Comparison of ENCODE assay signal across 30 cellular contexts in genomic region chr1:15255582-15256149, GRCh38. TPM values are rescaled to one million over a fixed set of nuclear protein-coding genes. Genes with fewer than 3 reads are reported as not detected.
"Had no signal": no experiment of that assay in that cellular context is flagged by ENCODE, and none has a peak within 500 bp of the region (broad histone marks: within the 10 kb centered on the region; RNA-seq: fewer than 3 reads in every experiment).

No MANE protein-coding gene starts in this region.

- H3K27ac ChIP-seq: adrenal gland, body of pancreas, breast epithelium, WERI-Rb-1 had no signal

- ATAC-seq: activated naive CD4-positive, alpha-beta T cell treated with anti-CD3 and anti-CD28 coated beads, Interleukin-2, amount 50 U/mL, for 72 hours; activated T-cell treated with anti-CD3 and anti-CD28 coated beads, Interleukin-2, amount 50 U/mL, for 4 hours; body of pancreas; Panc1 had no signal

- H3K9me3 ChIP-seq: adrenal gland, body of pancreas, breast epithelium had no signal

- DNase-seq: activated CD4-positive, alpha-beta memory T cell treated with anti-CD3 and anti-CD28 coated beads, Interleukin-2, amount 10 ng/mL, durations not matched to agents 7 days and 5 days; activated CD4-positive, alpha-beta T cell treated with anti-CD3 and anti-CD28 coated beads for 1 hour; activated CD4-positive, alpha-beta T cell treated with anti-CD3 and anti-CD28 coated beads for 48 hours; activated CD4-positive, CD25-positive, alpha-beta regulatory T cell; activated gamma-delta T cell treated with Interleukin-2 at 50 U/mL for 16 hours; activated naive CD4-positive, alpha-beta T cell treated with anti-CD3 and anti-CD28 coated beads for 36 hours; activated T-cell treated with anti-CD3 and anti-CD28 coated beads for 4 hours; activated T-cell treated with anti-CD3 and anti-CD28 coated beads, Interleukin-2, amount 50 U/mL, for 4 hours; body of pancreas; NCI-H1105; NCI-H1417 treated with DMSO at 0.1 percent for 48 hours; NCI-H187 treated with DMSO at 0.1 percent for 48 hours; NCI-H2081; NCI-H2171 treated with DMSO at 0.1 percent for 48 hours; NCI-H2227 treated with DMSO at 0.1 percent for 48 hours; NCI-H446; NCI-H510A treated with DMSO at 0.1 percent for 48 hours; NCI-H526 treated with DMSO at 0.1 percent for 48 hours; NCI-H774; SIG-M5; SW 1271; T-helper 1 cell; T-helper 2 cell; T-helper 9 cell; WERI-Rb-1 had no signal

- H3K4me1 ChIP-seq: breast epithelium had no signal

- H3K4me3 Mint-ChIP-seq: activated CD4-positive, alpha-beta memory T cell treated with anti-CD3 and anti-CD28 coated beads, Interleukin-2, amount 10 ng/mL, durations not matched to agents 7 days and 5 days; activated naive CD4-positive, alpha-beta T cell treated with anti-CD3 and anti-CD28 coated beads for 36 hours; activated T-cell treated with anti-CD3 and anti-CD28 coated beads, Interleukin-2, amount 50 U/mL, for 4 hours; activated T-helper 1 cell treated with anti-CD3 and anti-CD28 coated beads, Interleukin-12 subunit alpha, Interleukin-12 subunit beta, Interleukin-2, Interleukin-4 antibody, amounts not matched to agents 30 ng/mL and 10 ng/mL and 1 ng/mL, durations not matched to agents 14 hours and 24 hours and 36 hours had no signal

- H3K9me3 Mint-ChIP-seq: activated CD4-positive, alpha-beta memory T cell treated with anti-CD3 and anti-CD28 coated beads, Interleukin-2, amount 10 ng/mL, durations not matched to agents 7 days and 5 days; activated naive CD4-positive, alpha-beta T cell treated with anti-CD3 and anti-CD28 coated beads for 36 hours; activated naive CD4-positive, alpha-beta T cell treated with anti-CD3 and anti-CD28 coated beads, Interleukin-2, amount 50 U/mL, for 72 hours; activated T-cell treated with anti-CD3 and anti-CD28 coated beads, Interleukin-2, amount 50 U/mL, for 4 hours; activated T-helper 1 cell treated with anti-CD3 and anti-CD28 coated beads, Interleukin-12 subunit alpha, Interleukin-12 subunit beta, Interleukin-2, Interleukin-4 antibody, amounts not matched to agents 30 ng/mL and 10 ng/mL and 1 ng/mL, durations not matched to agents 14 hours and 24 hours and 36 hours had no signal

- H3K27ac Mint-ChIP-seq: activated CD4-positive, alpha-beta memory T cell treated with anti-CD3 and anti-CD28 coated beads, Interleukin-2, amount 10 ng/mL, durations not matched to agents 7 days and 5 days; activated naive CD4-positive, alpha-beta T cell treated with anti-CD3 and anti-CD28 coated beads for 36 hours; activated naive CD4-positive, alpha-beta T cell treated with anti-CD3 and anti-CD28 coated beads, Interleukin-2, amount 50 U/mL, for 72 hours; activated T-helper 1 cell treated with anti-CD3 and anti-CD28 coated beads, Interleukin-12 subunit alpha, Interleukin-12 subunit beta, Interleukin-2, Interleukin-4 antibody, amounts not matched to agents 30 ng/mL and 10 ng/mL and 1 ng/mL, durations not matched to agents 14 hours and 24 hours and 36 hours had no signal

- H3K36me3 Mint-ChIP-seq: activated naive CD4-positive, alpha-beta T cell treated with anti-CD3 and anti-CD28 coated beads, Interleukin-2, amount 50 U/mL, for 72 hours had no signal

- H3K36me3 ChIP-seq: adrenal gland, breast epithelium, WERI-Rb-1 had no signal

- H3K4me3 ChIP-seq: adrenal gland, body of pancreas, breast epithelium had no signal

- H3K27me3 ChIP-seq: adrenal gland, body of pancreas, breast epithelium had no signal

RNA-seq across cellular contexts. Expression of gene FHAD1, which starts 8.6 kb away (rescaled TPM):
- total RNA-seq: activated T-helper 1 cell treated with anti-CD3 and anti-CD28 coated beads, Interleukin-12 subunit alpha, Interleukin-12 subunit beta, Interleukin-2, Interleukin-4 antibody, amounts not matched to agents 30 ng/mL and 10 ng/mL and 1 ng/mL, durations not matched to agents 14 hours and 24 hours and 36 hours had no signal
